Comparison of ENCODE assay signal across 15 cellular contexts in the genomic region with DNA sequence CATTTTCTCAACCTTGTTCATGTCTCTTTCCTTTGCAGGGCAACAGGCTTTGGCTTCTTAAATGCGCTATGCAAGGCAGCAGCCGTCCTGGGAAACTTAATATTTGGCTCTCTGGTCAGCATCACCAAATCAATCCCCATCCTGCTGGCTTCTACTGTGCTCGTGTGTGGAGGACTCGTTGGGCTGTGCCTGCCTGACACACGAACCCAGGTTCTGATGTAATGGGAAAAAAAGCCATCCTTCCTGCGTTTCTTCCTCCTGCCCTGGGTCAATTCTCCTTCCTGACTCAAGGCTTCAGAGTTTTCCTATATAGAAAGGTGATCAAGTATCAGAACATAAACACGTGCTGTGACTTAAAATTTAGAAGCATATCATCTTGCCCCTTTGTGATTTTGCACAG.
DNase-seq lines count a peak whose midpoint lies in the region; TF ChIP-seq lines count a peak whose summit lies in the region.
"Had no signal": no experiment of that assay in that cellular context is flagged by ENCODE, and none has a peak within 500 bp of the region (broad histone marks: within the 10 kb centered on the region; RNA-seq: fewer than 3 reads in every experiment).

No MANE protein-coding gene starts in this region.

- peak overlapping the region; percentile 65 for H3K4me2 ChIP-seq in Loucy (ENCODE audit: low read depth, low read length, poor library complexity, severe bottlenecking)

- H3K27me3 ChIP-seq in Loucy (ENCODE audit: insufficient read depth, low read length, poor library complexity, severe bottlenecking), result no peaks in the 10 kb centered on the region
- H3K27me3 ChIP-seq: cardiac muscle cell had no signal

- H4K20me1 ChIP-seq in Loucy (ENCODE audit: insufficient read depth, low read length, poor library complexity, severe bottlenecking), result no peaks in the 10 kb centered on the region

- H3K27me3 Mint-ChIP-seq in dendritic cell treated with granulocyte-macrophage colony-stimulating factor and Interleukin-4, amounts not matched to agents 40 ng/mL and 50 ng/mL, for 4 days, result peaks cover 2% of the 10 kb centered on the region
- no peaks in the 10 kb centered on the region for H3K27me3 Mint-ChIP-seq in neural crest cell (ENCODE audit: low read depth)

- H3K4me1 ChIP-seq in Loucy (ENCODE audit: insufficient read depth, low read length, poor library complexity, severe bottlenecking), result peaks cover 56% of the 10 kb centered on the region

- TF ChIP-seq CTCF in Loucy (conservative IDR thresholded peaks at IDR 0.05; ENCODE audit: low read length), result no peak
- no peak for TF ChIP-seq CTCF in neural crest cell (conservative IDR thresholded peaks at IDR 0.05)

- peaks cover 24% of the 10 kb centered on the region for H3K4me1 Mint-ChIP-seq in dendritic cell treated with granulocyte-macrophage colony-stimulating factor and Interleukin-4, amounts not matched to agents 40 ng/mL and 50 ng/mL, for 4 days (ENCODE audit: low read depth)
- peaks cover 37% of the 10 kb centered on the region for H3K4me1 Mint-ChIP-seq in neural crest cell

- no peaks in the 10 kb centered on the region for H3K9me2 ChIP-seq in Loucy (replicated peaks; ENCODE audit: low read depth, low read length)

- H3F3A ChIP-seq in Loucy (ENCODE audit: low read depth), result no peaks in the 10 kb centered on the region; the same call in 1 of the 2 replicates

- no peaks in the 10 kb centered on the region for H3K36me3 ChIP-seq in Loucy (ENCODE audit: insufficient read depth, low read length)
- H3K36me3 ChIP-seq: cardiac muscle cell, left ventricle myocardium inferior, MG63, neutrophil had no signal

- no peaks in the 10 kb centered on the region for H3K9me3 Mint-ChIP-seq in dendritic cell treated with granulocyte-macrophage colony-stimulating factor and Interleukin-4, amounts not matched to agents 40 ng/mL and 50 ng/mL, for 4 days
- peaks cover 4% of the 10 kb centered on the region for H3K9me3 Mint-ChIP-seq in neural crest cell

- no peak overlapping the region for H3K4me3 Mint-ChIP-seq in dendritic cell treated with granulocyte-macrophage colony-stimulating factor and Interleukin-4, amounts not matched to agents 40 ng/mL and 50 ng/mL, for 4 days
- H3K4me3 Mint-ChIP-seq in neural crest cell, result no peak overlapping the region

- DNase-seq in NCI-H748 (lab: John Stamatoyannopoulos, UW; ENCODE audit: unreplicated experiment) (peak; percentile 40), NCI-H748 treated with DMSO at 0.1 percent for 48 hours (lab: John Stamatoyannopoulos, UW) (no peak), neural crest cell (ENCODE audit: low read depth, low spot score) (no peak), NCI-H128 (lab: John Stamatoyannopoulos, UW; ENCODE audit: unreplicated experiment) (no peak), COR-L47 (lab: John Stamatoyannopoulos, UW) (no peak), islet precursor cell (no peak)
- DNase-seq: 8988T, Calu3, left ventricle myocardium inferior, MG63 had no signal

- H3K36me3 Mint-ChIP-seq in dendritic cell treated with granulocyte-macrophage colony-stimulating factor and Interleukin-4, amounts not matched to agents 40 ng/mL and 50 ng/mL, for 4 days (ENCODE audit: low read depth), result no peaks in the 10 kb centered on the region
- H3K36me3 Mint-ChIP-seq in neural crest cell (ENCODE audit: low read depth), result peaks cover 6% of the 10 kb centered on the region

- peak overlapping the region; percentile 73 for H3K27ac Mint-ChIP-seq in dendritic cell treated with granulocyte-macrophage colony-stimulating factor and Interleukin-4, amounts not matched to agents 40 ng/mL and 50 ng/mL, for 4 days
- peak overlapping the region; percentile 31 for H3K27ac Mint-ChIP-seq in neural crest cell (ENCODE audit: unreplicated experiment)

- no peaks in the 10 kb centered on the region for H3K9me3 ChIP-seq in Loucy (ENCODE audit: insufficient read depth, low read depth, low read length)
- H3K9me3 ChIP-seq: MG63, neutrophil had no signal

- H2AFZ ChIP-seq in Loucy (ENCODE audit: low read length), result peak overlapping the region; percentile 62; the same call in 1 of the 2 replicates

- H3K79me2 ChIP-seq in Loucy (ENCODE audit: insufficient read depth, low read length), result no peaks in the 10 kb centered on the region

- peak overlapping the region; percentile 24 for H3K9ac ChIP-seq in Loucy (ENCODE audit: low read depth, low read length, poor library complexity, severe bottlenecking)

- H3K4me3 ChIP-seq in Loucy (ENCODE audit: low read length, poor library complexity, severe bottlenecking), result peak overlapping the region; percentile 21
- H3K4me3 ChIP-seq: cardiac muscle cell, left ventricle myocardium inferior, MG63, skin epidermis had no signal

- intact Hi-C loops in dendritic cell treated with granulocyte-macrophage colony-stimulating factor and Interleukin-4, amounts not matched to agents 40 ng/mL and 50 ng/mL, for 4 days (cut with micrococcal nuclease), result no loop called here
